ENCODE assay signal across 25 cellular contexts in genomic region chr9:133901184-133901835, GRCh38.
DNase-seq lines count a peak whose midpoint lies in the region; ATAC-seq, FAIRE-seq and TF ChIP-seq lines count a peak whose summit lies in the region.
"Had no signal": no experiment of that assay in that cellular context is flagged by ENCODE, and none has a peak within 500 bp of the region (broad histone marks: within the 10 kb centered on the region; RNA-seq: fewer than 3 reads in every experiment).

No MANE protein-coding gene starts in this region.

- CTCF ChIA-PET in GM12878 (lab: Yijun Ruan, JAX) = interaction anchor here (1.2 to 1.3 kb wide), 2 partner anchors 45 to 55 kb away, joined by 3 read pairs; no protein-coding TSS in a partner anchor

- peak overlapping the region; percentile 10; the same call in 1 of the 2 replicates for H3K4me3 ChIP-seq in GM12865 (ENCODE audit: low read depth, low read length)
- H3K4me3 ChIP-seq in GM12878 = peak overlapping the region; percentile 38; the same call in 1 of the 2 replicates
- H3K4me3 ChIP-seq in thyroid gland (replicated peaks in 1 of 3) = no peak overlapping the region
- H3K4me3 ChIP-seq in gastroesophageal sphincter = no peak overlapping the region
- H3K4me3 ChIP-seq: dorsolateral prefrontal cortex, transverse colon had no signal

- H4K20me1 ChIP-seq in GM12878 (ENCODE audit: control insufficient read depth, insufficient read depth) = no peaks in the 10 kb centered on the region

- no peak for TF ChIP-seq POLR2A in GM12878 (IDR thresholded peaks at IDR 0.05; ENCODE audit: low read depth, low read length)
- TF ChIP-seq POLR2A in thyroid gland (IDR thresholded peaks at IDR 0.05) = no peak
- TF ChIP-seq POLR2A in gastroesophageal sphincter (IDR thresholded peaks at IDR 0.05) = no peak

- TF ChIP-seq EP300 in GM12878 (IDR thresholded peaks at IDR 0.05; ENCODE audit: borderline replicate concordance in 1 of 2, control insufficient read depth in 1 of 2, low read depth in 2 of 2, low read length in 2 of 2) = no peak
- no peak for TF ChIP-seq EP300 in gastroesophageal sphincter (IDR thresholded peaks at IDR 0.05)

- H3K4me2 ChIP-seq in GM12878 (ENCODE audit: control insufficient read depth, insufficient read depth) = peak overlapping the region; percentile 87

- peaks cover 44% of the 10 kb centered on the region for H3K79me2 ChIP-seq in GM12878 (ENCODE audit: control insufficient read depth, insufficient read depth, low read length)

- in situ Hi-C loops in GM12878 (cut with MboI) = no loop called here

- intact Hi-C loops in GM12878 (cut with micrococcal nuclease; ENCODE audit: unreplicated experiment) = loop anchor here (5.0 kb wide), 1 partner anchor 79 kb away; no protein-coding TSS in a partner anchor
- intact Hi-C loops in thyroid gland (cut with DNase I) = no loop called here

- TF ChIP-seq CTCF in GM12865 (IDR thresholded peaks at IDR 0.05; ENCODE audit: insufficient read depth, low read depth, low read length, missing control alignments) (no peak), GM12878 (IDR thresholded peaks at IDR 0.05 in 2 of 3, conservative IDR thresholded peaks at IDR 0.05 in 1 of 3; ENCODE audit: control insufficient read depth in 2 of 3, extremely low read depth in 1 of 3, insufficient read depth in 1 of 3, low read depth in 3 of 3, low read length in 3 of 3) (no peak), thyroid gland (IDR thresholded peaks at IDR 0.05) (no peak), gastroesophageal sphincter (IDR thresholded peaks at IDR 0.05) (no peak)

- H3K9me3 ChIP-seq in GM12878 (replicated peaks; ENCODE audit: control insufficient read depth, insufficient read depth, low read length) = no peaks in the 10 kb centered on the region; the same call in 2 of the 3 replicates
- H3K9me3 ChIP-seq in thyroid gland = no peaks in the 10 kb centered on the region
- H3K9me3 ChIP-seq in gastroesophageal sphincter = no peaks in the 10 kb centered on the region
- H3K9me3 ChIP-seq: transverse colon had no signal

- H3K27me3 ChIP-seq in GM12878 (replicated peaks in 1 of 2; ENCODE audit: control insufficient read depth in 2 of 2, insufficient read depth in 2 of 2, low read length in 1 of 2) = no peaks in the 10 kb centered on the region
- H3K27me3 ChIP-seq in thyroid gland = no peaks in the 10 kb centered on the region
- no peaks in the 10 kb centered on the region for H3K27me3 ChIP-seq in gastroesophageal sphincter
- H3K27me3 ChIP-seq: dorsolateral prefrontal cortex, transverse colon had no signal

- H3K4me1 ChIP-seq in GM12878 (ENCODE audit: control insufficient read depth, insufficient read depth, low read length) (peaks cover 35% of the 10 kb centered on the region), thyroid gland (peaks cover 17 to 24% of the 10 kb centered on the region in 2 donors), gastroesophageal sphincter (no peaks in the 10 kb centered on the region)
- H3K4me1 ChIP-seq: transverse colon had no signal

- no peak for TF ChIP-seq RAD21 in GM12878 (IDR thresholded peaks at IDR 0.05; ENCODE audit: insufficient read depth, low read depth, low read length)

- SMC1A ChIA-PET in GM12878 (lab: Charles Lee; ENCODE audit: uncharacterized antibody, unreplicated experiment) = no interaction called here

- BruUV-seq in GM12878 (replicated peaks; lab: Mats Ljungman, UMichigan) = no TSS peak

- H3K27ac ChIP-seq in GM12878 (ENCODE audit: control insufficient read depth, insufficient read depth) (peak overlapping the region; percentile 92), thyroid gland (peak overlapping the region; percentile 48 to 87 (median 65)), gastroesophageal sphincter (no peak overlapping the region)
- H3K27ac ChIP-seq: dorsolateral prefrontal cortex, transverse colon had no signal

- peak; percentile 42 for ATAC-seq in GM21529 (IDR thresholded peaks at IDR 0.05; ENCODE audit: unreplicated experiment)
- ATAC-seq in GM12878 = peak; percentile 80
- ATAC-seq in gastroesophageal sphincter = no peak
- ATAC-seq in HG03175 (IDR thresholded peaks at IDR 0.05; ENCODE audit: unreplicated experiment) = no peak
- ATAC-seq: activated CD4-positive, alpha-beta T cell treated with anti-CD3 and anti-CD28 coated beads for 36 hours; activated CD8-positive, alpha-beta T cell treated with anti-CD3 and anti-CD28 coated beads, Interleukin-2, amount 10 ng/mL, durations not matched to agents 7 days and 5 days; naive thymus-derived CD4-positive, alpha-beta T cell; Panc1 had no signal

- POLR2A ChIA-PET in GM12878 (lab: Charles Lee) = interaction anchor here (1.4 to 2.6 kb wide), 2 partner anchors 43 to 61 kb away, joined by 3 to 9 read pairs; no protein-coding TSS in a partner anchor

- peaks cover 0 to 5% of the 10 kb centered on the region in 2 experiments; a peak in 2 of 4 replicates for H3K36me3 ChIP-seq in GM12878 (ENCODE audit: control insufficient read depth in 2 of 2, insufficient read depth in 2 of 2, low read length in 1 of 2)
- no peaks in the 10 kb centered on the region for H3K36me3 ChIP-seq in thyroid gland
- no peaks in the 10 kb centered on the region for H3K36me3 ChIP-seq in gastroesophageal sphincter
- H3K36me3 ChIP-seq: transverse colon had no signal

- H2AFZ ChIP-seq in GM12878 (ENCODE audit: control insufficient read depth, low read depth, low read length) = peak overlapping the region; percentile 37

- peak overlapping the region; percentile 61 for H3K9ac ChIP-seq in GM12878 (ENCODE audit: control insufficient read depth, insufficient read depth, low read length)

- WGBS in GM12878 (ENCODE audit: insufficient coverage, insufficient replicate concordance, low lambda C conversion rate, missing lambda C conversion rate) = 57% methylated on average over 18 of the region's 18 CpGs
- WGBS in thyroid gland, 2 donors = 77 to 91% methylated on average over 10 to 16 of the region's 18 CpGs
- WGBS in gastroesophageal sphincter (ENCODE audit: low coverage in 1 of 2), 2 donors = 88 to 90% methylated on average over 4 to 7 of the region's 18 CpGs

- FAIRE-seq in GM12878 (lab: Jason Lieb, UNC) = peak; percentile 62

- RAD21 ChIA-PET in GM12878 (lab: Charles Lee; ENCODE audit: unreplicated experiment) = interaction anchor here (0.6 to 1.8 kb wide), 4 partner anchors 43 to 108 kb away, joined by 3 to 7 read pairs (median 4); no protein-coding TSS in a partner anchor

- peak; percentile 38 for DNase-seq in GM12865 (ENCODE audit: low read depth)
- DNase-seq in GM12878 (ENCODE audit: low read depth, low spot score) = no peak
- DNase-seq in thyroid gland = no peak
- no peak for DNase-seq in central memory CD4-positive, alpha-beta T cell
- DNase-seq: activated CD4-positive, alpha-beta T cell treated with anti-CD3 and anti-CD28 coated beads for 36 hours; activated CD8-positive, alpha-beta T cell treated with anti-CD3 and anti-CD28 coated beads, Interleukin-2, amount 10 ng/mL, durations not matched to agents 7 days and 5 days; C1 segment of cervical spinal cord; COR-L47; DMS53; dorsolateral prefrontal cortex; foreskin melanocyte; GOT3; midbrain; naive thymus-derived CD4-positive, alpha-beta T cell; NCI-H1417; NCI-H2081; NCI-H226; NCI-H69; SHP77; stimulated activated CD4-positive, alpha-beta T cell treated with anti-CD3 and anti-CD28 coated beads, Interleukin-4, amount 100 ng/mL, for 24 hours; transverse colon had no signal

TF ChIP-seq in GM12878, 131 proteins besides CTCF, POLR2A, EP300 and RAD21:
- TF ChIP-seq KDM1A (IDR thresholded peaks at IDR 0.05; ENCODE audit: borderline replicate concordance) (no peak), DPF2 (IDR thresholded peaks at IDR 0.05) (0 out of 2 replicates have a peak, but pooled peaks have one; percentile 12), EGR1 (IDR thresholded peaks at IDR 0.05; ENCODE audit: borderline replicate concordance in 1 of 2, low read depth in 2 of 2, low read length in 2 of 2) (no peak), IKZF2 (IDR thresholded peaks at IDR 0.05) (0 out of 4 replicates have a peak, but pooled peaks of 1 of the 2 experiments have one; percentile 13), TCF12 (IDR thresholded peaks at IDR 0.05; ENCODE audit: low read depth, low read length) (no peak), NR2C2 (IDR thresholded peaks at IDR 0.05; ENCODE audit: borderline replicate concordance, control insufficient read depth, insufficient read length, low read depth) (no peak), CREM (IDR thresholded peaks at IDR 0.05; ENCODE audit: low read depth) (peak; percentile 6; the same call in 1 of the 2 replicates), YY1 (IDR thresholded peaks at IDR 0.05; ENCODE audit: low read depth, low read length) (peak; percentile 81), SMARCA5 (IDR thresholded peaks at IDR 0.05) (0 out of 2 replicates have a peak, but pooled peaks have one; percentile 75)
TF ChIP-seq in GM12878: peak in this region for 5.

Comparison
In these comparisons a context has a peak if more than half of its experiments do, and no peak if none do; other contexts are left out.
1. H3K4me3 ChIP-seq: peak in GM12865 (single experiment) and GM12878 (single experiment); none in thyroid gland (0 of 3) and gastroesophageal sphincter (0 of 2).
2. ATAC-seq: peak in GM21529 (single experiment) and GM12878 (single experiment); none in gastroesophageal sphincter (single experiment) and HG03175 (single experiment).
3. H3K27ac ChIP-seq: peak in GM12878 (single experiment) and thyroid gland (3 of 3); none in gastroesophageal sphincter (0 of 4).